24 cellular contexts compared by ENCODE assay signal in the genomic region with DNA sequence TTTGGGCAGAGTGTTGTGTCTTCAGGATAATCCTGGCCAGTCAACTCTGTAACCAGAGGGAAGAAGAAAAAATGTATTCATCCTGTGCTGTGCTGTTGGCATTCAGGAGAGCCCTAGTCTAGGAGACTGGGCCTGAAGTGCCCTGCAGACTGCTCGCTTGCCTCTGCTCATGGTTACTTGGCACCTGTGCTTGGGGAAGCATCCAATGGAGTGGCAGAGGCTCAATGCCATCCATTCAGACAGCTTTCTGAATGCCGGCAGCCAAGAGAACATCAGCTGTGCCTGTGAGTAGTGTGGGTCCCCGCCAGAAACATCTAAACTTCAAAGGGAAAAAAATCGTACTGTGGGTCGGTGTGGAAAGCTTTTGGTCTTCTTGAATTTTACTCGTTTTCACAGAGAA.
DNase-seq lines count a peak whose midpoint lies in the region; ATAC-seq and TF ChIP-seq lines count a peak whose summit lies in the region.
"Had no signal": no experiment of that assay in that cellular context is flagged by ENCODE, and none has a peak within 500 bp of the region (broad histone marks: within the 10 kb centered on the region; RNA-seq: fewer than 3 reads in every experiment).

No MANE protein-coding gene starts in this region.

- H3K4me1 Mint-ChIP-seq in GM23338: peaks cover 45% of the 10 kb centered on the region
- no peaks in the 10 kb centered on the region for H3K4me1 Mint-ChIP-seq in CD4-positive, alpha-beta T cell (ENCODE audit: low read depth)
- H3K4me1 Mint-ChIP-seq: activated B cell treated with CpG ODN at 0.5 μM for 24 hours; stimulated activated effector memory CD8-positive, alpha-beta T cell treated with anti-CD3 and anti-CD28 coated beads, Interleukin-12 subunit alpha, Interleukin-12 subunit beta, amount 100 ng/mL, for 72 hours had no signal

- H3K27me3 Mint-ChIP-seq in GM23338 (ENCODE audit: insufficient read depth, low read depth, poor library complexity): no peaks in the 10 kb centered on the region
- H3K27me3 Mint-ChIP-seq in CD4-positive, alpha-beta T cell: peaks cover 14% of the 10 kb centered on the region

- no peaks in the 10 kb centered on the region for H3K9me2 ChIP-seq in GM23338 (ENCODE audit: insufficient read depth)

- H3K36me3 ChIP-seq in GM23338 (ENCODE audit: insufficient read depth): no peaks in the 10 kb centered on the region
- H3K36me3 ChIP-seq: suprapubic skin had no signal

- DNase-seq in GM23338 (ENCODE audit: low spot score) (no peak), anterior cingulate cortex (lab: John Stamatoyannopoulos, UW) (peak in 54 of 58 donors; percentile 3 to 88 (median 60)), hippocampal formation (lab: John Stamatoyannopoulos, UW) (peak; percentile 70 to 72), pons (ENCODE audit: low spot score) (peak; percentile 93), retina (no peak)
- no peak for DNase-seq in CD4-positive, alpha-beta T cell
- DNase-seq: activated B cell treated with CpG ODN at 0.5 μM for 24 hours; activated naive CD4-positive, alpha-beta T cell treated with anti-CD3 and anti-CD28 coated beads, Interleukin-2, amount 50 U/mL, for 16 hours; foreskin fibroblast; H7; islet precursor cell; Kasumi-1; NCI-H1048; NCI-H2029; NCI-H2227 treated with DMSO at 0.1 percent for 48 hours; NCI-H774; small intestine; stimulated activated CD4-positive, alpha-beta T cell treated with anti-CD3 and anti-CD28 coated beads, Interleukin-2, amount 100 ng/mL, for 24 hours; T1000 had no signal

- H3K9me3 ChIP-seq in CD4-positive, alpha-beta T cell (ENCODE audit: control insufficient read depth, low read length): no peaks in the 10 kb centered on the region
- H3K9me3 ChIP-seq: suprapubic skin had no signal

- no peaks in the 10 kb centered on the region; the same call in 1 of the 2 replicates for H3K79me2 ChIP-seq in GM23338 (replicated peaks; ENCODE audit: insufficient read depth)

- intact Hi-C loops in CD4-positive, alpha-beta T cell (cut with DNase I, micrococcal nuclease): no loop called here

- no peaks in the 10 kb centered on the region for H4K20me1 ChIP-seq in GM23338 (replicated peaks; ENCODE audit: insufficient read depth)

- no peak overlapping the region for H3K27ac ChIP-seq in GM23338 (ENCODE audit: low read depth)
- no peak overlapping the region for H3K27ac ChIP-seq in CD4-positive, alpha-beta T cell (ENCODE audit: low read depth, low read length)
- H3K27ac ChIP-seq: C4-2B, epithelial cell of prostate, suprapubic skin had no signal

- 0 out of 2 replicates have a peak overlapping the region, but pooled peaks have one; percentile 58 for H3K27ac Mint-ChIP-seq in GM23338
- H3K27ac Mint-ChIP-seq in CD4-positive, alpha-beta T cell: no peak overlapping the region
- H3K27ac Mint-ChIP-seq: activated B cell treated with CpG ODN at 0.5 μM for 24 hours; stimulated activated effector memory CD8-positive, alpha-beta T cell treated with anti-CD3 and anti-CD28 coated beads, Interleukin-12 subunit alpha, Interleukin-12 subunit beta, amount 100 ng/mL, for 72 hours had no signal

- H3K4me3 ChIP-seq in GM23338: no peak overlapping the region
- H3K4me3 ChIP-seq: suprapubic skin had no signal

- H3K27me3 ChIP-seq in GM23338 (ENCODE audit: insufficient read depth): no peaks in the 10 kb centered on the region
- no peaks in the 10 kb centered on the region for H3K27me3 ChIP-seq in CD4-positive, alpha-beta T cell (ENCODE audit: control insufficient read depth, insufficient read depth, low read length)
- H3K27me3 ChIP-seq: suprapubic skin had no signal

- POLR2A ChIA-PET in CD4-positive, alpha-beta T cell (lab: Charles Lee): no interaction called here

- ATAC-seq in GM23338 (0 out of 3 replicates have a peak, but pooled peaks have one; percentile 29), GM19395 (IDR thresholded peaks at IDR 0.05; ENCODE audit: unreplicated experiment) (no peak)
- ATAC-seq in CD4-positive, alpha-beta T cell (ENCODE audit: poor library complexity): no peak
- ATAC-seq: stimulated activated effector memory CD8-positive, alpha-beta T cell treated with anti-CD3 and anti-CD28 coated beads, Interleukin-12 subunit alpha, Interleukin-12 subunit beta, amount 100 ng/mL, for 72 hours had no signal

- H3K4me3 Mint-ChIP-seq in GM23338: no peak overlapping the region
- no peak overlapping the region for H3K4me3 Mint-ChIP-seq in CD4-positive, alpha-beta T cell
- H3K4me3 Mint-ChIP-seq: activated B cell treated with CpG ODN at 0.5 μM for 24 hours; stimulated activated effector memory CD8-positive, alpha-beta T cell treated with anti-CD3 and anti-CD28 coated beads, Interleukin-12 subunit alpha, Interleukin-12 subunit beta, amount 100 ng/mL, for 72 hours had no signal

- no peak overlapping the region for H2AFZ ChIP-seq in GM23338

- peaks cover 17% of the 10 kb centered on the region for H3K4me1 ChIP-seq in GM23338 (ENCODE audit: insufficient read depth)

- H3F3A ChIP-seq in GM23338 (replicated peaks; ENCODE audit: low read depth): no peaks in the 10 kb centered on the region

- no peaks in the 10 kb centered on the region for H3K9me3 Mint-ChIP-seq in GM23338
- H3K9me3 Mint-ChIP-seq in CD4-positive, alpha-beta T cell: no peaks in the 10 kb centered on the region
- H3K9me3 Mint-ChIP-seq: activated B cell treated with CpG ODN at 0.5 μM for 24 hours; stimulated activated effector memory CD8-positive, alpha-beta T cell treated with anti-CD3 and anti-CD28 coated beads, Interleukin-12 subunit alpha, Interleukin-12 subunit beta, amount 100 ng/mL, for 72 hours had no signal

- TF ChIP-seq CTCF in GM23338 (conservative IDR thresholded peaks at IDR 0.05; ENCODE audit: low read depth in 2 of 2): no peak
- no peak for TF ChIP-seq CTCF in CD4-positive, alpha-beta T cell (IDR thresholded peaks at IDR 0.05)

- CTCF ChIA-PET in CD4-positive, alpha-beta T cell (lab: Charles Lee): no interaction called here

- H3K36me3 Mint-ChIP-seq in GM23338 (ENCODE audit: low read depth): no peaks in the 10 kb centered on the region
- H3K36me3 Mint-ChIP-seq in CD4-positive, alpha-beta T cell (ENCODE audit: low read depth): no peaks in the 10 kb centered on the region
- H3K36me3 Mint-ChIP-seq: stimulated activated effector memory CD8-positive, alpha-beta T cell treated with anti-CD3 and anti-CD28 coated beads, Interleukin-12 subunit alpha, Interleukin-12 subunit beta, amount 100 ng/mL, for 72 hours had no signal

- no peak overlapping the region for H3K4me2 ChIP-seq in GM23338

TF ChIP-seq in GM23338, 12 proteins besides CTCF, POLR2A, EP300 and RAD21 (continues in another document):
- no peak for TF ChIP-seq STAT1 (IDR thresholded peaks at IDR 0.05; ENCODE audit: unreplicated experiment)
- no peak for TF ChIP-seq JUNB (IDR thresholded peaks at IDR 0.05; ENCODE audit: unreplicated experiment)
- no peak for TF ChIP-seq CREB1 (CRISPR knock-in tag; IDR thresholded peaks at IDR 0.05; ENCODE audit: low read depth)
- TF ChIP-seq, protein P1, sequence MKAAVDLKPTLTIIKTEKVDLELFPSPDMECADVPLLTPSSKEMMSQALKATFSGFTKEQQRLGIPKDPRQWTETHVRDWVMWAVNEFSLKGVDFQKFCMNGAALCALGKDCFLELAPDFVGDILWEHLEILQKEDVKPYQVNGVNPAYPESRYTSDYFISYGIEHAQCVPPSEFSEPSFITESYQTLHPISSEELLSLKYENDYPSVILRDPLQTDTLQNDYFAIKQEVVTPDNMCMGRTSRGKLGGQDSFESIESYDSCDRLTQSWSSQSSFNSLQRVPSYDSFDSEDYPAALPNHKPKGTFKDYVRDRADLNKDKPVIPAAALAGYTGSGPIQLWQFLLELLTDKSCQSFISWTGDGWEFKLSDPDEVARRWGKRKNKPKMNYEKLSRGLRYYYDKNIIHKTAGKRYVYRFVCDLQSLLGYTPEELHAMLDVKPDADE (IDR thresholded peaks at IDR 0.05): no peak
- no peak for TF ChIP-seq NANOG (IDR thresholded peaks at IDR 0.05; ENCODE audit: borderline replicate concordance)

Comparison
In these comparisons a context has a peak if more than half of its experiments do, and no peak if none do; other contexts are left out.
1. DNase-seq: peak in anterior cingulate cortex (54 of 58), hippocampal formation (2 of 2) and pons (single experiment); none in GM23338 (single experiment), retina (single experiment) and CD4-positive, alpha-beta T cell (0 of 10).